14 cellular contexts compared by ENCODE assay signal in genomic region chr14:102785598-102785963, GRCh38. TPM values are rescaled to one million over a fixed set of nuclear protein-coding genes. Genes with fewer than 3 reads are reported as not detected.
DNase-seq lines count a peak whose midpoint lies in the region; ATAC-seq and TF ChIP-seq lines count a peak whose summit lies in the region.
"Had no signal": no experiment of that assay in that cellular context is flagged by ENCODE, and none has a peak within 500 bp of the region (broad histone marks: within the 10 kb centered on the region; RNA-seq: fewer than 3 reads in every experiment).

No MANE protein-coding gene starts in this region.

- peak overlapping the region; percentile 42; the same call in 1 of the 2 replicates for H3K4me2 ChIP-seq in HCT116 (ENCODE audit: low read length)

- TF ChIP-seq CTCF in MCF 10A (IDR thresholded peaks at IDR 0.05; ENCODE audit: unreplicated experiment): no peak
- no peak for TF ChIP-seq CTCF in breast epithelium (IDR thresholded peaks at IDR 0.05)
- TF ChIP-seq CTCF in HCT116 (IDR thresholded peaks at IDR 0.05 in 2 of 3, conservative IDR thresholded peaks at IDR 0.05 in 1 of 3; ENCODE audit: borderline replicate concordance in 1 of 3, insufficient read depth in 1 of 3, low read depth in 2 of 3, low read length in 2 of 3): peak in 2 of 3 experiments; percentile 39 to 47; a peak in 3 of 6 replicates

- H3K4me1 ChIP-seq in breast epithelium: no peaks in the 10 kb centered on the region
- peaks cover 4 to 46% of the 10 kb centered on the region in 2 experiments; a peak in 3 of 4 replicates for H3K4me1 ChIP-seq in HCT116 (ENCODE audit: control insufficient read depth in 1 of 2, insufficient read depth in 2 of 2, low read length in 2 of 2)
- H3K4me1 ChIP-seq in adipocyte (ENCODE audit: control insufficient read depth, insufficient read depth, low read length): peaks cover 18% of the 10 kb centered on the region

- H3K9ac ChIP-seq in HCT116 (ENCODE audit: low read length): no peak overlapping the region
- H3K9ac ChIP-seq in adipocyte (ENCODE audit: low read length): peak overlapping the region; percentile 58

- H3K36me3 Mint-ChIP-seq in MCF 10A (ENCODE audit: insufficient read depth, unreplicated experiment): peaks cover 5% of the 10 kb centered on the region
- peaks cover 85% of the 10 kb centered on the region for H3K36me3 Mint-ChIP-seq in stimulated activated effector memory CD8-positive, alpha-beta T cell treated with anti-CD3 and anti-CD28 coated beads, Interleukin-12 subunit alpha, Interleukin-12 subunit beta, amount 100 ng/mL, for 72 hours

- H3K27me3 ChIP-seq in breast epithelium (no peaks in the 10 kb centered on the region), HCT116 (ENCODE audit: insufficient read depth, low read length) (no peaks in the 10 kb centered on the region), adipocyte (replicated peaks; ENCODE audit: control insufficient read depth, insufficient read depth, low read length) (no peaks in the 10 kb centered on the region)

- no peaks in the 10 kb centered on the region for H3K27me3 Mint-ChIP-seq in MCF 10A (ENCODE audit: insufficient read depth, unreplicated experiment)

- no peak overlapping the region for H2AFZ ChIP-seq in HCT116 (ENCODE audit: low read depth, low read length, poor library complexity, severe bottlenecking)

- H3K79me2 ChIP-seq in HCT116 (ENCODE audit: insufficient read depth, low read length): peaks cover 96% of the 10 kb centered on the region

- DNase-seq in MCF 10A (ENCODE audit: unreplicated experiment): no peak
- no peak for DNase-seq in breast epithelium (ENCODE audit: low spot score in 2 of 2)
- DNase-seq in HCT116 (ENCODE audit: low read depth, low spot score): no peak
- no peak for DNase-seq in adipocyte (ENCODE audit: low read depth)
- no peak for DNase-seq in stimulated activated effector memory CD8-positive, alpha-beta T cell treated with anti-CD3 and anti-CD28 coated beads, Interleukin-12 subunit alpha, Interleukin-12 subunit beta, amount 100 ng/mL, for 72 hours (ENCODE audit: low spot score in 2 of 2)
- no peak for DNase-seq in dermis blood vessel endothelial cell
- DNase-seq in hepatic stellate cell (ENCODE audit: low spot score): no peak
- DNase-seq in stimulated activated naive CD4-positive, alpha-beta T cell treated with Interleukin-2 at 50 U/mL for 16 hours (lab: John Stamatoyannopoulos, UW): no peak
- DNase-seq: DND-41; head of caudate nucleus; NCI-H1694; NCI-H774; SHP77 treated with DMSO at 0.1 percent for 48 hours; stimulated activated CD4-positive, alpha-beta T cell treated with anti-CD3 and anti-CD28 coated beads, Interleukin-4, amount 100 ng/mL, for 4 hours had no signal

- peaks cover 3% of the 10 kb centered on the region; the same call in 1 of the 2 replicates for H4K20me1 ChIP-seq in HCT116 (ENCODE audit: insufficient read depth)

- H3K4me3 ChIP-seq in breast epithelium: no peak overlapping the region
- H3K4me3 ChIP-seq in HCT116 (replicated peaks in 1 of 2; ENCODE audit: low read depth in 1 of 2, low read length in 2 of 2): no peak overlapping the region
- H3K4me3 ChIP-seq in adipocyte (ENCODE audit: low read length): peak overlapping the region; percentile 21

- H3K4me3 Mint-ChIP-seq in MCF 10A (ENCODE audit: unreplicated experiment): no peak overlapping the region
- H3K4me3 Mint-ChIP-seq in stimulated activated effector memory CD8-positive, alpha-beta T cell treated with anti-CD3 and anti-CD28 coated beads, Interleukin-12 subunit alpha, Interleukin-12 subunit beta, amount 100 ng/mL, for 72 hours: peak overlapping the region; percentile 59

- no peak for TF ChIP-seq POLR2A in breast epithelium (IDR thresholded peaks at IDR 0.05)
- no peak for TF ChIP-seq POLR2A in HCT116 (IDR thresholded peaks at IDR 0.05; ENCODE audit: borderline replicate concordance, extremely low read depth, insufficient read depth, insufficient read length)

- H3K36me3 ChIP-seq in breast epithelium (no peaks in the 10 kb centered on the region), HCT116 (ENCODE audit: control insufficient read depth in 1 of 2, insufficient read depth in 2 of 2, low read length in 2 of 2) (no peaks in the 10 kb centered on the region), adipocyte (ENCODE audit: control insufficient read depth, insufficient read depth, low read length, severe bottlenecking) (no peaks in the 10 kb centered on the region)

- CTCF ChIA-PET in MCF 10A (lab: Yijun Ruan, JAX) (interaction anchor here (0.5 to 0.9 kb wide), 3 partner anchors 11 to 158 kb away, joined by 3 to 4 read pairs (median 4); no protein-coding TSS in a partner anchor), HCT116 (lab: Charles Lee) (no interaction called here)

- H3K4me1 Mint-ChIP-seq in MCF 10A (ENCODE audit: insufficient read depth, unreplicated experiment): peaks cover 16% of the 10 kb centered on the region
- H3K4me1 Mint-ChIP-seq in stimulated activated effector memory CD8-positive, alpha-beta T cell treated with anti-CD3 and anti-CD28 coated beads, Interleukin-12 subunit alpha, Interleukin-12 subunit beta, amount 100 ng/mL, for 72 hours: peaks cover 73% of the 10 kb centered on the region

- H3K9me3 Mint-ChIP-seq in MCF 10A (ENCODE audit: unreplicated experiment): no peaks in the 10 kb centered on the region
- no peaks in the 10 kb centered on the region for H3K9me3 Mint-ChIP-seq in stimulated activated effector memory CD8-positive, alpha-beta T cell treated with anti-CD3 and anti-CD28 coated beads, Interleukin-12 subunit alpha, Interleukin-12 subunit beta, amount 100 ng/mL, for 72 hours

- TF ChIP-seq RAD21 in HCT116 (IDR thresholded peaks at IDR 0.05; ENCODE audit: low read depth): peak; percentile 52

- intact Hi-C loops in MCF 10A (cut with micrococcal nuclease) (no loop called here), breast epithelium (cut with DNase I; ENCODE audit: low total_unique reads) (no loop called here), HCT116 (cut with micrococcal nuclease) (no loop called here)

- no peaks in the 10 kb centered on the region for H3K9me3 ChIP-seq in breast epithelium
- H3K9me3 ChIP-seq in HCT116 (ENCODE audit: control insufficient read depth in 1 of 2, insufficient read depth in 1 of 2, low read depth in 1 of 2, low read length in 2 of 2): no peaks in the 10 kb centered on the region
- no peaks in the 10 kb centered on the region for H3K9me3 ChIP-seq in adipocyte (ENCODE audit: control insufficient read depth, low read length)

- H3K27ac Mint-ChIP-seq in MCF 10A (ENCODE audit: low read depth, unreplicated experiment): peak overlapping the region; percentile 12
- peak overlapping the region; percentile 81 for H3K27ac Mint-ChIP-seq in stimulated activated effector memory CD8-positive, alpha-beta T cell treated with anti-CD3 and anti-CD28 coated beads, Interleukin-12 subunit alpha, Interleukin-12 subunit beta, amount 100 ng/mL, for 72 hours

- 0 out of 2 replicates have a peak, but pooled peaks have one; percentile 42 for ATAC-seq in HCT116
- no peak for ATAC-seq in stimulated activated effector memory CD8-positive, alpha-beta T cell treated with anti-CD3 and anti-CD28 coated beads, Interleukin-12 subunit alpha, Interleukin-12 subunit beta, amount 100 ng/mL, for 72 hours

- BruUV-seq in MCF 10A (replicated peaks; lab: Mats Ljungman, UMichigan) (no TSS peak), HCT116 (replicated peaks; lab: Mats Ljungman, UMichigan) (no TSS peak)

- H3K9me2 ChIP-seq in HCT116 (ENCODE audit: insufficient read depth): no peaks in the 10 kb centered on the region

- H3K27ac ChIP-seq in breast epithelium: no peak overlapping the region
- no peak overlapping the region for H3K27ac ChIP-seq in HCT116 (ENCODE audit: low read depth, low read length)

- RAD21 ChIA-PET in HCT116 (lab: Charles Lee; ENCODE audit: low non-redundant PET in 1 of 2, low total read pairs in 2 of 2, uncharacterized antibody in 2 of 2, unreplicated experiment in 2 of 2): no interaction called here

- POLR2A ChIA-PET in MCF 10A (lab: Yijun Ruan, JAX) (no interaction called here), HCT116 (lab: Charles Lee) (no interaction called here)

TF ChIP-seq in HCT116, 20 proteins besides CTCF, POLR2A, EP300 and RAD21:
- TF ChIP-seq CBX3 (IDR thresholded peaks at IDR 0.05; ENCODE audit: low read depth): no peak

RNA-seq across cellular contexts. Expression of gene TRAF3, which starts 8.3 kb away (rescaled TPM):
- total RNA-seq in MCF 10A (2022): 24.3 and 25.3 TPM in 2 replicates
- total RNA-seq in breast epithelium: 10 to 100 TPM; 13.1 to 15.7 (median 14.6) TPM
- 32.1 TPM for total RNA-seq in HCT116 (2021; ENCODE audit: unreplicated experiment)
- 17.0 and 19.8 TPM in 2 replicates for polyA plus RNA-seq in HCT116 (2012)
- total RNA-seq in dermis blood vessel endothelial cell: 27.6 and 30.3 TPM in 2 replicates

Comparison
In these comparisons a context has a peak if more than half of its experiments do, and no peak if none do; other contexts are left out.
1. CTCF ChIP-seq: peak in HCT116 (2 of 3); none in MCF 10A (single experiment) and breast epithelium (0 of 3).